25 cellular contexts compared by ENCODE assay signal in the genomic region with DNA sequence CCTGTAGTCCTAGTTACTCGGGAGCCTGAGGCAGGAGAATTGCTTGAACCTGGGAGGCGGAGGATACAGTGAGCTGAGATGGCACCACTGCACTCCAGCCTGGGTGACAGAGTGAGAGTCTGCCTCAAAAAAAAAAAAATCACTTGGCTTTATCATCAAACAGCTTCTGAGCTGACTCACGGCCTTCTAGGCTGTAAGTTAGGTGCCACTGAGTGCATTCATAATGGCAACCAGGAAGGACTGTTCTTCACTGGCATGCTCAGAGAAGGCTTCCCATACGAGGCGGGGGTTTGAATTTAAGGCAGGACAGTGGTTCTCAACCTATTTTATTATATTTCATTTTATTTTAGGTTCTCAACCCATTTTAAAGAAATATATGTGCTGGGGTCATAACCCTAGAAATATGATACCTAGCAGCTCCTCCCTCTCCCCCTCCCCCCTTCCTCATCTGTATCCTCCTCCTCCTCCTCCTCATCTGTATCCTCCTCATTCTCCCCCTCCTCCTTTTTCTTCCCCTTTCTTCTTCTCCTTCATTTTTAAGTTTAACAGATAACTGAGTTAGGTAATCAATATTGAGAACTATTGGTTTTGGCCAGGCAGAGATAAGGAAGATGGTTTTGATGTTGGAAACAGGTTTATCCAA. TPM values are rescaled to one million over a fixed set of nuclear protein-coding genes. Genes with fewer than 3 reads are reported as not detected.
"Had no signal": no experiment of that assay in that cellular context is flagged by ENCODE, and none has a peak within 500 bp of the region (broad histone marks: within the 10 kb centered on the region; RNA-seq: fewer than 3 reads in every experiment).

No MANE protein-coding gene starts in this region.

- ATAC-seq: activated CD8-positive, alpha-beta memory T cell treated with anti-CD3 and anti-CD28 coated beads, Interleukin-2, amount 10 ng/mL, durations not matched to agents 7 days and 5 days; gastrocnemius medialis had no signal

- H3K27ac Mint-ChIP-seq: activated B cell treated with CpG ODN at 0.5 μM for 24 hours; activated CD4-positive, alpha-beta memory T cell treated with anti-CD3 and anti-CD28 coated beads, Interleukin-2, amount 10 ng/mL, durations not matched to agents 7 days and 5 days; activated CD8-positive, alpha-beta memory T cell treated with anti-CD3 and anti-CD28 coated beads, Interleukin-2, amount 10 ng/mL, durations not matched to agents 7 days and 5 days; activated naive CD8-positive, alpha-beta T cell treated with anti-CD3 and anti-CD28 coated beads, Interleukin-2, amount 10 ng/mL, durations not matched to agents 7 days and 5 days; brain; endodermal cell; stimulated activated naive CD8-positive, alpha-beta T cell treated with anti-CD3 and anti-CD28 coated beads, Interleukin-15, Interleukin-2, amounts not matched to agents 100 ng/mL and 50 ng/mL, for 24 hours had no signal

- H3K4me3 ChIP-seq: gastrocnemius medialis, left ventricle myocardium inferior, suprapubic skin, transverse colon, uterus had no signal

- H3K36me3 Mint-ChIP-seq: activated CD8-positive, alpha-beta memory T cell treated with anti-CD3 and anti-CD28 coated beads, Interleukin-2, amount 10 ng/mL, durations not matched to agents 7 days and 5 days; activated naive CD8-positive, alpha-beta T cell treated with anti-CD3 and anti-CD28 coated beads, Interleukin-2, amount 10 ng/mL, durations not matched to agents 7 days and 5 days; brain had no signal

- DNase-seq: activated B cell treated with CpG ODN at 0.5 μM for 24 hours; activated CD4-positive, alpha-beta memory T cell treated with anti-CD3 and anti-CD28 coated beads, Interleukin-2, amount 10 ng/mL, durations not matched to agents 7 days and 5 days; activated CD4-positive, alpha-beta T cell treated with anti-CD3 and anti-CD28 coated beads for 4 hours; activated CD8-positive, alpha-beta memory T cell treated with anti-CD3 and anti-CD28 coated beads, Interleukin-2, amount 10 ng/mL, durations not matched to agents 7 days and 5 days; activated naive CD4-positive, alpha-beta T cell; activated naive CD8-positive, alpha-beta T cell treated with anti-CD3 and anti-CD28 coated beads, Interleukin-2, amount 10 ng/mL, durations not matched to agents 7 days and 5 days; central memory CD4-positive, alpha-beta T cell; endodermal cell; gastrocnemius medialis; head of caudate nucleus; kidney; left ventricle myocardium inferior; mammary epithelial cell; midbrain; nucleus accumbens; retina; stimulated activated CD4-positive, alpha-beta T cell treated with anti-CD3 and anti-CD28 coated beads, Interleukin-12 subunit alpha, Interleukin-12 subunit beta, amount 100 ng/mL, for 4 hours; stimulated activated CD4-positive, alpha-beta T cell treated with anti-CD3 and anti-CD28 coated beads, Interleukin-1b, Interleukin-23, amount 100 ng/mL, for 48 hours; transverse colon; uterus had no signal

- H3K4me1 Mint-ChIP-seq: activated CD4-positive, alpha-beta memory T cell treated with anti-CD3 and anti-CD28 coated beads, Interleukin-2, amount 10 ng/mL, durations not matched to agents 7 days and 5 days; activated CD8-positive, alpha-beta memory T cell treated with anti-CD3 and anti-CD28 coated beads, Interleukin-2, amount 10 ng/mL, durations not matched to agents 7 days and 5 days; activated naive CD8-positive, alpha-beta T cell treated with anti-CD3 and anti-CD28 coated beads, Interleukin-2, amount 10 ng/mL, durations not matched to agents 7 days and 5 days; brain had no signal

- H3K9me3 Mint-ChIP-seq: activated CD4-positive, alpha-beta memory T cell treated with anti-CD3 and anti-CD28 coated beads, Interleukin-2, amount 10 ng/mL, durations not matched to agents 7 days and 5 days; activated naive CD8-positive, alpha-beta T cell treated with anti-CD3 and anti-CD28 coated beads, Interleukin-2, amount 10 ng/mL, durations not matched to agents 7 days and 5 days; brain; endodermal cell; nephron; stimulated activated naive CD8-positive, alpha-beta T cell treated with anti-CD3 and anti-CD28 coated beads, Interleukin-15, Interleukin-2, amounts not matched to agents 100 ng/mL and 50 ng/mL, for 24 hours had no signal

- H3K4me3 Mint-ChIP-seq: activated B cell treated with CpG ODN at 0.5 μM for 24 hours; activated CD4-positive, alpha-beta memory T cell treated with anti-CD3 and anti-CD28 coated beads, Interleukin-2, amount 10 ng/mL, durations not matched to agents 7 days and 5 days; activated CD8-positive, alpha-beta memory T cell treated with anti-CD3 and anti-CD28 coated beads, Interleukin-2, amount 10 ng/mL, durations not matched to agents 7 days and 5 days; activated naive CD8-positive, alpha-beta T cell treated with anti-CD3 and anti-CD28 coated beads, Interleukin-2, amount 10 ng/mL, durations not matched to agents 7 days and 5 days; brain; endodermal cell; nephron; stimulated activated naive CD8-positive, alpha-beta T cell treated with anti-CD3 and anti-CD28 coated beads, Interleukin-15, Interleukin-2, amounts not matched to agents 100 ng/mL and 50 ng/mL, for 24 hours had no signal

- H3K27me3 Mint-ChIP-seq: activated B cell treated with CpG ODN at 0.5 μM for 24 hours; stimulated activated naive CD8-positive, alpha-beta T cell treated with anti-CD3 and anti-CD28 coated beads, Interleukin-15, Interleukin-2, amounts not matched to agents 100 ng/mL and 50 ng/mL, for 24 hours had no signal

RNA-seq across cellular contexts. Expression of a gene that starts 19.0 kb away (rescaled TPM):
- total RNA-seq: activated CD8-positive, alpha-beta memory T cell treated with anti-CD3 and anti-CD28 coated beads, Interleukin-2, amount 10 ng/mL, durations not matched to agents 7 days and 5 days; T-helper 2 cell treated with Interferon-gamma antibody and Interleukin-4, amounts not matched to agents 100 ng/mL and 5 ng/mL, for 36 hours had no signal
